Comparison of ENCODE assay signal across 8 cellular contexts in genomic region chr3:129831942-129832341, GRCh38.
DNase-seq lines count a peak whose midpoint lies in the region; ATAC-seq and TF ChIP-seq lines count a peak whose summit lies in the region.
"Not testable (repeated sequence)": the region's sequence is repeated elsewhere in the genome, so short reads cannot be mapped to it uniquely, and the experiment has no call there.

No MANE protein-coding gene starts in this region.

- not testable (repeated sequence) for H3K4me3 ChIP-seq in PC-3 (ENCODE audit: low read length); adipocyte (ENCODE audit: low read length); epithelial cell of esophagus (ENCODE audit: low read length); mucosa of descending colon; transverse colon

- H3K27ac ChIP-seq in H9 (ENCODE audit: insufficient read length, low read depth, low read length); transverse colon: not testable (repeated sequence)
- peak overlapping the region; percentile 13; the same call in 1 of the 2 replicates for H3K27ac ChIP-seq in PC-3 (ENCODE audit: low read length)

- not testable (repeated sequence) for H3K4ac ChIP-seq in H9 (ENCODE audit: low read depth, low read length)

- not testable (repeated sequence) for TF ChIP-seq CTCF in Calu3 (IDR thresholded peaks at IDR 0.05; ENCODE audit: unreplicated experiment); H9 (conservative IDR thresholded peaks at IDR 0.05); PC-3 (conservative IDR thresholded peaks at IDR 0.05; ENCODE audit: low read depth, low read length); epithelial cell of esophagus (IDR thresholded peaks at IDR 0.05; ENCODE audit: insufficient read depth, low read depth, low read length, missing control alignments); mucosa of descending colon (IDR thresholded peaks at IDR 0.05); transverse colon (IDR thresholded peaks at IDR 0.05)

- no CpG with 5 or more reads among the region's 6 CpGs for WGBS in H9 (ENCODE audit: extremely low coverage, insufficient read length, low lambda C conversion rate)
- WGBS in transverse colon (ENCODE audit: low coverage in 1 of 2), 2 donors: 74 to 76% methylated on average over 4 to 6 of the region's 6 CpGs

- H3K27me3 Mint-ChIP-seq in Calu3 (ENCODE audit: unreplicated experiment); H9 (ENCODE audit: low read depth): not testable (repeated sequence)

- H3K4me1 ChIP-seq in H9 (ENCODE audit: insufficient read depth, low read length); mucosa of descending colon (ENCODE audit: low read depth): not testable (repeated sequence)
- peaks cover 15% of the 10 kb centered on the region for H3K4me1 ChIP-seq in PC-3 (ENCODE audit: insufficient read depth, low read length)
- H3K4me1 ChIP-seq in adipocyte (ENCODE audit: control insufficient read depth, insufficient read depth, low read length): peaks cover 46% of the 10 kb centered on the region
- H3K4me1 ChIP-seq in transverse colon: peaks cover 0 to 16% (median 5%) of the 10 kb centered on the region in 4 donors

- H3K27me3 ChIP-seq in H9 (ENCODE audit: insufficient read depth, low read length); PC-3 (ENCODE audit: low read length); adipocyte (replicated peaks; ENCODE audit: control insufficient read depth, insufficient read depth, low read length); transverse colon: not testable (repeated sequence)

- H2BK5ac ChIP-seq in H9 (ENCODE audit: insufficient read length, low read length): not testable (repeated sequence)

- not testable (repeated sequence) for H4K5ac ChIP-seq in H9 (ENCODE audit: insufficient read length, low read depth, low read length)

- not testable (repeated sequence) for H3K18ac ChIP-seq in H9 (ENCODE audit: insufficient read length, low read depth, low read length)

- H3K9ac ChIP-seq in H9 (ENCODE audit: extremely low read depth, insufficient read length, low read length); PC-3 (ENCODE audit: low read length): not testable (repeated sequence)
- peak overlapping the region; percentile 37 for H3K9ac ChIP-seq in adipocyte (ENCODE audit: low read length)

- H2BK15ac ChIP-seq in H9 (ENCODE audit: low read depth, low read length): not testable (repeated sequence)

- H3K9me2 ChIP-seq in PC-3 (replicated peaks; ENCODE audit: low read length): not testable (repeated sequence)

- H2BK120ac ChIP-seq in H9 (ENCODE audit: low read depth, low read length, poor library complexity, severe bottlenecking): not testable (repeated sequence)

- not testable (repeated sequence) for H4K8ac ChIP-seq in H9 (replicated peaks; ENCODE audit: insufficient read length, low read depth, low read length)

- not testable (repeated sequence) for H3K23me2 ChIP-seq in H9 (ENCODE audit: insufficient read length, low read depth, low read length, poor library complexity, severe bottlenecking)

- H3K4me1 Mint-ChIP-seq in Calu3 (ENCODE audit: low read depth, unreplicated experiment) (peaks cover 37% of the 10 kb centered on the region), H9 (peaks cover 12 to 16% of the 10 kb centered on the region in 2 experiments)

- H3K27ac Mint-ChIP-seq in Calu3 (ENCODE audit: unreplicated experiment): peak overlapping the region; percentile 61
- H3K27ac Mint-ChIP-seq in H9: peak overlapping the region; percentile 19 to 83 (median 72); a peak in 4 of 7 replicates

- ATAC-seq in PC-3: not testable (repeated sequence)
- ATAC-seq in mucosa of descending colon: peak; percentile 67

- not testable (repeated sequence) for H3K79me1 ChIP-seq in H9 (ENCODE audit: insufficient read depth, low read depth, low read length, poor library complexity, severe bottlenecking)

- intact Hi-C loops in Calu3 (cut with micrococcal nuclease; ENCODE audit: unreplicated experiment); transverse colon (cut with DNase I; ENCODE audit: low total_unique reads): not testable (repeated sequence)
- intact Hi-C loops in PC-3 (cut with micrococcal nuclease): loop anchor here (5.0 kb wide), 1 partner anchor 35 kb away; no protein-coding TSS in a partner anchor
- intact Hi-C loops in mucosa of descending colon (cut with DNase I, micrococcal nuclease): loop anchor here in 1 of 2 donors (5.0 kb wide), 1 partner anchor 180 kb away; no protein-coding TSS in a partner anchor

- H2BK20ac ChIP-seq in H9 (ENCODE audit: low read depth, low read length, poor library complexity, severe bottlenecking): not testable (repeated sequence)

- not testable (repeated sequence) for H3K4me3 Mint-ChIP-seq in Calu3 (ENCODE audit: low read depth, unreplicated experiment); H9

- H3K36me3 ChIP-seq in PC-3 (ENCODE audit: low read depth, low read length); adipocyte (ENCODE audit: control insufficient read depth, insufficient read depth, low read length, severe bottlenecking); mucosa of descending colon (ENCODE audit: low read depth); transverse colon: not testable (repeated sequence)

- not testable (repeated sequence) for H3K79me2 ChIP-seq in H9 (ENCODE audit: insufficient read depth, low read length); PC-3 (ENCODE audit: low read length)

- not testable (repeated sequence) for H3K36me3 Mint-ChIP-seq in Calu3 (ENCODE audit: insufficient read depth, unreplicated experiment); H9 (ENCODE audit: insufficient read depth in 1 of 3, low read depth in 3 of 3)

- not testable (repeated sequence) for BruUV-seq in Calu3 (replicated peaks; lab: Mats Ljungman, UMichigan); PC-3 (replicated peaks; lab: Mats Ljungman, UMichigan)

- TF ChIP-seq EP300 in transverse colon (IDR thresholded peaks at IDR 0.05; ENCODE audit: low read depth): not testable (repeated sequence)

- not testable (repeated sequence) for H2AFZ ChIP-seq in H9 (ENCODE audit: low read length); PC-3 (ENCODE audit: low read length)

- not testable (repeated sequence) for H3K4me2 ChIP-seq in H9 (ENCODE audit: insufficient read depth, insufficient read length, low read length); PC-3 (ENCODE audit: low read length)

- TF ChIP-seq POLR2A in transverse colon (IDR thresholded peaks at IDR 0.05): not testable (repeated sequence)

- H3F3A ChIP-seq in PC-3 (ENCODE audit: low read length, unreplicated experiment): not testable (repeated sequence)

- H3K9me3 Mint-ChIP-seq in Calu3 (ENCODE audit: low read depth, unreplicated experiment); H9: not testable (repeated sequence)

- H4K91ac ChIP-seq in H9 (ENCODE audit: insufficient read length, low read depth, low read length): not testable (repeated sequence)

- POLR2A ChIA-PET in PC-3 (lab: Charles Lee; ENCODE audit: unreplicated experiment): interaction anchor here (0.6 kb wide), 1 partner anchor 1709 kb away, joined by 4 read pairs; no protein-coding TSS in a partner anchor

- DNase-seq in Calu3 (peak; percentile 64), M059J (ENCODE audit: low read depth) (peak; percentile 32), PC-3 (peak; percentile 40), epithelial cell of esophagus (ENCODE audit: low read depth) (peak; percentile 41), mucosa of descending colon (peak in 1 of 3 donors; percentile 34), transverse colon (peak; percentile 34)
- not testable (repeated sequence) for DNase-seq in H9; adipocyte (ENCODE audit: low read depth)

- not testable (repeated sequence) for H3K14ac ChIP-seq in H9 (ENCODE audit: insufficient read depth, low read length)

- H4K20me1 ChIP-seq in H9 (ENCODE audit: control insufficient read depth, insufficient read depth, insufficient read length); PC-3 (ENCODE audit: low read length): not testable (repeated sequence)

- in situ Hi-C loops in transverse colon (cut with MboI; ENCODE audit: low pct_ligation_motif_present in 1 of 4, low pct_unique_long_range_greater_than_20kb in 1 of 4, low sequenced_read_pairs in 3 of 4): loop anchor here (25.0 kb wide), 1 partner anchor 345 kb away; no protein-coding TSS in a partner anchor

- H3T11ph ChIP-seq in H9 (ENCODE audit: low read length): not testable (repeated sequence)

- H2AK5ac ChIP-seq in H9 (ENCODE audit: insufficient read length, low read length): not testable (repeated sequence)

- not testable (repeated sequence) for H3K23ac ChIP-seq in H9 (ENCODE audit: insufficient read length, low read depth, low read length)

- CTCF ChIA-PET in Calu3 (lab: Charles Lee): interaction anchor here (0.8 to 1.2 kb wide), 3 partner anchors 204 to 342 kb away, joined by 3 to 4 read pairs (median 3); no protein-coding TSS in a partner anchor
- CTCF ChIA-PET in PC-3 (lab: Charles Lee): not testable (repeated sequence)

- not testable (repeated sequence) for H3K56ac ChIP-seq in H9 (ENCODE audit: insufficient read length, low read depth, low read length)

- not testable (repeated sequence) for H3K9me3 ChIP-seq in H9 (ENCODE audit: control insufficient read depth, low read depth, low read length); PC-3 (ENCODE audit: low read length); adipocyte (ENCODE audit: control insufficient read depth, low read length); mucosa of descending colon; transverse colon

- H2BK12ac ChIP-seq in H9 (ENCODE audit: insufficient read length, low read depth, low read length): not testable (repeated sequence)
